18 cellular contexts compared by ENCODE assay signal in the genomic region with DNA sequence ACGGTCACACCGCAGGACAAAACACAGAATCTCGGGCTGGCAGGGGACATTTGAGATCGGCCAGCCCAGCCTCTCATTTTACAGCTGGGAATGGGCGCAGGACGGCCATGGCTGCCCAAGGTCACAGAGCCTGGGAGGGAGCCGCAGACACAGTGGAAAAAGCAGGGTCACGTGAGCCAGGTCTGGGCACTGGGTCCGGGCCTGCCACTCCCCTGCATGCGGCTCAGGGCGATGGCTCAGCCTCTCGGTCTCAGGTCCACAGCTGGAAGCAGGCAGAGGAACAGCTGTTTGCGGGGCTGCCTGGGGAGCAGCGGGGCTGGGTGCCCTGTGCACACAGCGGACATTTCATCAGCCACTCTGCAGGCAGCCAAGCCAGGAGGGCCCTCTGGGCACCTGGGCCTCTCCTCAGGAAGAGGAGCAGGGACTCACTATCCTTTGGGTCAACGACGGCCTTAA. TPM values are rescaled to one million over a fixed set of nuclear protein-coding genes. Genes with fewer than 3 reads are reported as not detected.
DNase-seq lines count a peak whose midpoint lies in the region; ATAC-seq and TF ChIP-seq lines count a peak whose summit lies in the region.
"Had no signal": no experiment of that assay in that cellular context is flagged by ENCODE, and none has a peak within 500 bp of the region (broad histone marks: within the 10 kb centered on the region; RNA-seq: fewer than 3 reads in every experiment).

No MANE protein-coding gene starts in this region.

- no peak for TF ChIP-seq EP300 in upper lobe of left lung (IDR thresholded peaks at IDR 0.05)

- no peak overlapping the region for H3K23ac ChIP-seq in trophoblast cell (ENCODE audit: low read length)

- no peak overlapping the region for H2BK120ac ChIP-seq in trophoblast cell (ENCODE audit: insufficient read depth, low read length, poor library complexity)

- WGBS in trophoblast cell (ENCODE audit: extremely low coverage, insufficient coverage, insufficient read length) = no CpG with 5 or more reads among the region's 17 CpGs
- WGBS in upper lobe of left lung, 2 donors = 69 to 96% methylated on average over 4 to 10 of the region's 17 CpGs

- no peak overlapping the region for H3K9ac ChIP-seq in trophoblast cell (ENCODE audit: low read length)
- no peak overlapping the region for H3K9ac ChIP-seq in Karpas-422 (ENCODE audit: low read length)

- H4K91ac ChIP-seq in trophoblast cell (ENCODE audit: low read depth, low read length) = peak overlapping the region; percentile 13

- peak; percentile 71 for DNase-seq in coronary artery (ENCODE audit: low spot score)
- peak; percentile 46 for DNase-seq in islet precursor cell
- no peak for DNase-seq in trophoblast cell
- peak in 1 of 2 donors; percentile 66 for DNase-seq in upper lobe of left lung
- no peak for DNase-seq in NCI-H1105 (lab: John Stamatoyannopoulos, UW)
- no peak for DNase-seq in Karpas-422
- DNase-seq in NCI-H1417 (lab: John Stamatoyannopoulos, UW) = no peak
- DNase-seq in NCI-H187 treated with DMSO at 0.1 percent for 48 hours (lab: John Stamatoyannopoulos, UW) = no peak
- DNase-seq: activated naive CD4-positive, alpha-beta T cell treated with Interleukin-2 at 50 U/mL for 16 hours; central memory CD4-positive, alpha-beta T cell; DMS53; effector memory CD4-positive, alpha-beta T cell; KBM-7; mesendoderm; NCI-H1417 treated with DMSO at 0.1 percent for 48 hours; NCI-H345; SIG-M5; stimulated activated CD4-positive, alpha-beta T cell treated with anti-CD3 and anti-CD28 coated beads, Interleukin-12 subunit alpha, Interleukin-12 subunit beta, amount 100 ng/mL, for 4 hours had no signal

- no peak overlapping the region for H2BK12ac ChIP-seq in trophoblast cell (ENCODE audit: low read length)

- H3K9me3 ChIP-seq in trophoblast cell (ENCODE audit: insufficient read depth, low read depth, low read length) (peaks cover 4% of the 10 kb centered on the region), upper lobe of left lung (no peaks in the 10 kb centered on the region), Karpas-422 (ENCODE audit: low read length) (no peaks in the 10 kb centered on the region)

- no peaks in the 10 kb centered on the region for H3K79me2 ChIP-seq in trophoblast cell (ENCODE audit: control insufficient read depth, insufficient read depth, low read length, poor library complexity)
- H3K79me2 ChIP-seq in Karpas-422 (ENCODE audit: low read length) = no peaks in the 10 kb centered on the region

- H2AFZ ChIP-seq in trophoblast cell (ENCODE audit: insufficient read depth, low read length, poor library complexity) (peak overlapping the region; percentile 28), Karpas-422 (ENCODE audit: low read length) (no peak overlapping the region)

- no peak for TF ChIP-seq POLR2A in upper lobe of left lung (IDR thresholded peaks at IDR 0.05)

- H3K4me3 ChIP-seq in coronary artery (peak overlapping the region; percentile 52), trophoblast cell (ENCODE audit: low read depth, low read length) (no peak overlapping the region), upper lobe of left lung (no peak overlapping the region), Karpas-422 (ENCODE audit: low read length) (no peak overlapping the region)

- peak overlapping the region; percentile 28 for H3K14ac ChIP-seq in trophoblast cell (ENCODE audit: low read length)

- H3K79me1 ChIP-seq in trophoblast cell (ENCODE audit: low read length) = peaks cover 2% of the 10 kb centered on the region

- H3K4me2 ChIP-seq in trophoblast cell (ENCODE audit: low read length) (no peak overlapping the region), Karpas-422 (ENCODE audit: low read depth, low read length, poor library complexity, severe bottlenecking) (no peak overlapping the region)

- peak overlapping the region; percentile 60 for H4K8ac ChIP-seq in trophoblast cell (ENCODE audit: low read depth, low read length)

- H3K27ac ChIP-seq in coronary artery = peak overlapping the region; percentile 90 to 98
- no peak overlapping the region for H3K27ac ChIP-seq in trophoblast cell (ENCODE audit: low read depth, low read length)
- peak overlapping the region in 3 of 4 donors; percentile 59 to 77 (median 75) for H3K27ac ChIP-seq in upper lobe of left lung
- H3K27ac ChIP-seq in Karpas-422 (ENCODE audit: low read length) = no peak overlapping the region

- H3K4me1 ChIP-seq in trophoblast cell (ENCODE audit: control insufficient read depth in 1 of 2, insufficient read depth in 2 of 2, low read length in 2 of 2) (peaks cover 5 to 13% of the 10 kb centered on the region in 2 experiments), upper lobe of left lung (no peaks in the 10 kb centered on the region), Karpas-422 (ENCODE audit: low read length) (no peaks in the 10 kb centered on the region)

- no peaks in the 10 kb centered on the region for H3K27me3 ChIP-seq in trophoblast cell (ENCODE audit: insufficient read depth, low read length)
- no peaks in the 10 kb centered on the region for H3K27me3 ChIP-seq in upper lobe of left lung
- no peaks in the 10 kb centered on the region for H3K27me3 ChIP-seq in Karpas-422 (ENCODE audit: low read length)

- TF ChIP-seq CTCF in coronary artery (IDR thresholded peaks at IDR 0.05) (no peak), upper lobe of left lung (IDR thresholded peaks at IDR 0.05) (no peak)

- no peak overlapping the region for H4K12ac ChIP-seq in trophoblast cell (ENCODE audit: low read depth, low read length)

- peak overlapping the region; percentile 22 for H2AK5ac ChIP-seq in trophoblast cell (ENCODE audit: low read length)

- H3K4ac ChIP-seq in trophoblast cell (ENCODE audit: low read depth, low read length) = no peak overlapping the region

- H2BK5ac ChIP-seq in trophoblast cell (ENCODE audit: low read depth, low read length, poor library complexity) = no peak overlapping the region

- no peak overlapping the region for H3K18ac ChIP-seq in trophoblast cell (ENCODE audit: low read length)

- no peaks in the 10 kb centered on the region for H4K20me1 ChIP-seq in Karpas-422 (ENCODE audit: insufficient read depth, low read depth, low read length)

- no peaks in the 10 kb centered on the region for H3K9me2 ChIP-seq in Karpas-422 (replicated peaks; ENCODE audit: insufficient read depth, low read length)

- ATAC-seq in upper lobe of left lung (ENCODE audit: low FRiP score in 2 of 2) = peak in 1 of 2 donors; percentile 17

- H3K36me3 ChIP-seq in trophoblast cell (ENCODE audit: control insufficient read depth in 1 of 2, insufficient read depth in 2 of 2, low read length in 2 of 2) (no peaks in the 10 kb centered on the region), upper lobe of left lung (no peaks in the 10 kb centered on the region), Karpas-422 (ENCODE audit: insufficient read depth, low read length) (no peaks in the 10 kb centered on the region)

RNA-seq across cellular contexts. Expression of a gene that starts 10.4 kb away (rescaled TPM):
- 5.1 and 5.5 TPM in 2 replicates for polyA plus RNA-seq in trophoblast cell (2013)
- total RNA-seq in upper lobe of left lung = 10 to 100 TPM; 10.2 to 27.0 (median 20.9) TPM
- total RNA-seq in Karpas-422 (2014; rRNA removed; shearing (Covaris generic); ENCODE audit: low replicate concordance) = 18.3 and 23.5 TPM in 2 replicates

Comparison
In these comparisons a context has a peak if more than half of its experiments do, and no peak if none do; other contexts are left out.
1. DNase-seq: peak in coronary artery (single experiment) and islet precursor cell (single experiment); none in trophoblast cell (0 of 2), NCI-H1105 (single experiment), Karpas-422 (single experiment), NCI-H1417 (0 of 3) and NCI-H187 treated with DMSO at 0.1 percent for 48 hours (single experiment).
2. H3K27ac ChIP-seq: peak in coronary artery (2 of 2) and upper lobe of left lung (3 of 4); none in trophoblast cell (single experiment) and Karpas-422 (single experiment).